In genomic region chr15:75775296-75776074, GRCh38 we compare ENCODE assay signal across 14 cellular contexts.
A peak's percentile ranks its signal among the peaks of the same experiment; 100 is the strongest.
DNase-seq lines count a peak whose midpoint lies in the region; ATAC-seq and TF ChIP-seq lines count a peak whose summit lies in the region.
"Had no signal": no experiment of that assay in that cellular context is flagged by ENCODE, and none has a peak within 500 bp of the region (broad histone marks: within the 10 kb centered on the region; RNA-seq: fewer than 3 reads in every experiment).

No MANE protein-coding gene starts in this region.

- CTCF ChIA-PET in Caco-2 (lab: Charles Lee) (no interaction called here), HCT116 (lab: Charles Lee) (no interaction called here)

- H4K20me1 ChIP-seq in HCT116 (ENCODE audit: insufficient read depth): no peaks in the 10 kb centered on the region

- H3K36me3 ChIP-seq in Caco-2 (ENCODE audit: control insufficient read depth, insufficient read depth, low read length): no peaks in the 10 kb centered on the region
- no peaks in the 10 kb centered on the region for H3K36me3 ChIP-seq in HCT116 (ENCODE audit: control insufficient read depth in 1 of 2, insufficient read depth in 2 of 2, low read length in 2 of 2)
- H3K36me3 ChIP-seq in mesendoderm (ENCODE audit: control insufficient read depth, insufficient read depth, low read length): no peaks in the 10 kb centered on the region
- H3K36me3 ChIP-seq: heart left ventricle, prostate gland had no signal

- TF ChIP-seq POLR2A in HCT116 (IDR thresholded peaks at IDR 0.05; ENCODE audit: borderline replicate concordance, extremely low read depth, insufficient read depth, insufficient read length): no peak

- H3K4me2 ChIP-seq in HCT116 (ENCODE audit: low read length) (peak overlapping the region; percentile 65), mesendoderm (ENCODE audit: low read length) (no peak overlapping the region)

- no peak overlapping the region for H3K23ac ChIP-seq in mesendoderm (ENCODE audit: low read length)

- H3K4me3 ChIP-seq in Caco-2 (ENCODE audit: low read depth, low read length) (no peak overlapping the region), HCT116 (replicated peaks in 1 of 2; ENCODE audit: low read depth in 1 of 2, low read length in 2 of 2) (no peak overlapping the region), mesendoderm (ENCODE audit: low read length) (no peak overlapping the region)
- H3K4me3 ChIP-seq: heart left ventricle, prostate gland had no signal

- peak overlapping the region; percentile 31 for H3K18ac ChIP-seq in mesendoderm (ENCODE audit: low read length)

- H3K27me3 ChIP-seq in Caco-2 (replicated peaks; ENCODE audit: control insufficient read depth, insufficient read depth, low read length) (no peaks in the 10 kb centered on the region), HCT116 (ENCODE audit: insufficient read depth, low read length) (no peaks in the 10 kb centered on the region), mesendoderm (ENCODE audit: insufficient read depth, low read length, poor library complexity) (no peaks in the 10 kb centered on the region)
- H3K27me3 ChIP-seq: heart left ventricle had no signal

- peak overlapping the region; percentile 97 for H3K27ac Mint-ChIP-seq in Caco-2 (ENCODE audit: unreplicated experiment)
- H3K27ac Mint-ChIP-seq in activated T-helper 1 cell treated with anti-CD3 and anti-CD28 coated beads, Interleukin-12 subunit alpha, Interleukin-12 subunit beta, Interleukin-2, Interleukin-4 antibody, amounts not matched to agents 30 ng/mL and 10 ng/mL and 1 ng/mL, durations not matched to agents 14 hours and 24 hours and 36 hours: no peak overlapping the region
- H3K27ac Mint-ChIP-seq: memory B cell had no signal

- no peak overlapping the region for H3K4me3 Mint-ChIP-seq in Caco-2 (ENCODE audit: unreplicated experiment)
- H3K4me3 Mint-ChIP-seq in activated T-helper 1 cell treated with anti-CD3 and anti-CD28 coated beads, Interleukin-12 subunit alpha, Interleukin-12 subunit beta, Interleukin-2, Interleukin-4 antibody, amounts not matched to agents 30 ng/mL and 10 ng/mL and 1 ng/mL, durations not matched to agents 14 hours and 24 hours and 36 hours: no peak overlapping the region
- H3K4me3 Mint-ChIP-seq: memory B cell had no signal

- H3K9ac ChIP-seq in HCT116 (ENCODE audit: low read length) (no peak overlapping the region), mesendoderm (ENCODE audit: low read length) (no peak overlapping the region)

- WGBS in mesendoderm (ENCODE audit: extremely low coverage, insufficient coverage, low lambda C conversion rate): no CpG with 5 or more reads among the region's 9 CpGs

- H2AFZ ChIP-seq in HCT116 (ENCODE audit: low read depth, low read length, poor library complexity, severe bottlenecking): peak overlapping the region; percentile 41

- H3K27me3 Mint-ChIP-seq in Caco-2 (ENCODE audit: insufficient read depth, unreplicated experiment): no peaks in the 10 kb centered on the region
- H3K27me3 Mint-ChIP-seq in activated T-helper 1 cell treated with anti-CD3 and anti-CD28 coated beads, Interleukin-12 subunit alpha, Interleukin-12 subunit beta, Interleukin-2, Interleukin-4 antibody, amounts not matched to agents 30 ng/mL and 10 ng/mL and 1 ng/mL, durations not matched to agents 14 hours and 24 hours and 36 hours (ENCODE audit: insufficient read depth): peaks cover 19% of the 10 kb centered on the region

- no peak for TF ChIP-seq CTCF in Caco-2 (IDR thresholded peaks at IDR 0.05; ENCODE audit: insufficient read depth in 1 of 2, low read depth in 1 of 2, low read length in 1 of 2, severe bottlenecking in 1 of 2, unreplicated experiment in 1 of 2)
- TF ChIP-seq CTCF in HCT116 (IDR thresholded peaks at IDR 0.05 in 2 of 3, conservative IDR thresholded peaks at IDR 0.05 in 1 of 3; ENCODE audit: borderline replicate concordance in 1 of 3, insufficient read depth in 1 of 3, low read depth in 2 of 3, low read length in 2 of 3): no peak

- H3K27ac ChIP-seq in HCT116 (ENCODE audit: low read depth, low read length) (no peak overlapping the region), mesendoderm (ENCODE audit: low read depth, low read length) (no peak overlapping the region)
- H3K27ac ChIP-seq: heart left ventricle, prostate gland had no signal

- DNase-seq in Caco-2 (peak; percentile 48 to 64), HCT116 (ENCODE audit: low read depth, low spot score) (peak; percentile 55), RPMI7951 (ENCODE audit: low read depth) (peak; percentile 31), mesendoderm (peak; percentile 91), Kasumi-1 (lab: John Stamatoyannopoulos, UW) (no peak)
- no peak for DNase-seq in activated T-helper 1 cell treated with anti-CD3 and anti-CD28 coated beads, Interleukin-12 subunit alpha, Interleukin-12 subunit beta, Interleukin-2, Interleukin-4 antibody, amounts not matched to agents 30 ng/mL and 10 ng/mL and 1 ng/mL, durations not matched to agents 14 hours and 24 hours and 36 hours (ENCODE audit: low spot score)
- no peak for DNase-seq in activated CD4-positive, alpha-beta T cell treated with anti-CD3 and anti-CD28 coated beads for 4 hours
- DNase-seq: heart left ventricle; MM.1S; stimulated activated CD4-positive, alpha-beta T cell treated with anti-CD3 and anti-CD28 coated beads, Interleukin-4, amount 100 ng/mL, for 4 hours; T1000 had no signal

- no peaks in the 10 kb centered on the region for H3K79me1 ChIP-seq in mesendoderm (ENCODE audit: low read length)

- H4K8ac ChIP-seq in mesendoderm (ENCODE audit: low read depth, low read length): no peak overlapping the region

- H2BK120ac ChIP-seq in mesendoderm (ENCODE audit: low read depth, low read length): no peak overlapping the region

- no peaks in the 10 kb centered on the region for H3K79me2 ChIP-seq in HCT116 (ENCODE audit: insufficient read depth, low read length)
- H3K79me2 ChIP-seq in mesendoderm (ENCODE audit: control insufficient read depth, insufficient read depth, low read length): no peaks in the 10 kb centered on the region

- no peak overlapping the region for H2BK15ac ChIP-seq in mesendoderm (replicated peaks; ENCODE audit: low read depth)

- RAD21 ChIA-PET in HCT116 (lab: Charles Lee; ENCODE audit: low non-redundant PET in 1 of 2, low total read pairs in 2 of 2, uncharacterized antibody in 2 of 2, unreplicated experiment in 2 of 2): no interaction called here

- POLR2A ChIA-PET in Caco-2 (lab: Charles Lee): interaction anchor here (0.5 kb wide), 1 partner anchor 29 kb away, joined by 3 read pairs; no protein-coding TSS in a partner anchor
- POLR2A ChIA-PET in HCT116 (lab: Charles Lee): interaction anchor here (0.6 to 1.0 kb wide), 2 partner anchors 37 to 1188 kb away, joined by 3 to 7 read pairs; no protein-coding TSS in a partner anchor

- H3K9me3 ChIP-seq in Caco-2 (no peaks in the 10 kb centered on the region), HCT116 (ENCODE audit: control insufficient read depth in 1 of 2, insufficient read depth in 1 of 2, low read depth in 1 of 2, low read length in 2 of 2) (no peaks in the 10 kb centered on the region)
- H3K9me3 ChIP-seq: heart left ventricle, prostate gland had no signal

- H3K56ac ChIP-seq in mesendoderm (ENCODE audit: low read length): peak overlapping the region; percentile 15

- no TSS peak for BruUV-seq in Caco-2 (replicated peaks; lab: Mats Ljungman, UMichigan)
- no TSS peak for BruUV-seq in HCT116 (replicated peaks; lab: Mats Ljungman, UMichigan)

- H4K5ac ChIP-seq in mesendoderm (ENCODE audit: low read length): no peak overlapping the region

- H3K4me1 Mint-ChIP-seq in Caco-2 (ENCODE audit: low read depth, unreplicated experiment): peaks cover 35% of the 10 kb centered on the region
- peaks cover 21% of the 10 kb centered on the region for H3K4me1 Mint-ChIP-seq in activated T-helper 1 cell treated with anti-CD3 and anti-CD28 coated beads, Interleukin-12 subunit alpha, Interleukin-12 subunit beta, Interleukin-2, Interleukin-4 antibody, amounts not matched to agents 30 ng/mL and 10 ng/mL and 1 ng/mL, durations not matched to agents 14 hours and 24 hours and 36 hours (ENCODE audit: low read depth)
- H3K4me1 Mint-ChIP-seq: memory B cell had no signal

- H3K9me3 Mint-ChIP-seq in Caco-2 (ENCODE audit: unreplicated experiment): no peaks in the 10 kb centered on the region
- no peaks in the 10 kb centered on the region for H3K9me3 Mint-ChIP-seq in activated T-helper 1 cell treated with anti-CD3 and anti-CD28 coated beads, Interleukin-12 subunit alpha, Interleukin-12 subunit beta, Interleukin-2, Interleukin-4 antibody, amounts not matched to agents 30 ng/mL and 10 ng/mL and 1 ng/mL, durations not matched to agents 14 hours and 24 hours and 36 hours
- H3K9me3 Mint-ChIP-seq: memory B cell had no signal

- no peaks in the 10 kb centered on the region for H3K9me2 ChIP-seq in HCT116 (ENCODE audit: insufficient read depth)

- no peak overlapping the region for H2AK5ac ChIP-seq in mesendoderm (ENCODE audit: low read length)

- H2BK5ac ChIP-seq in mesendoderm (ENCODE audit: low read length): no peak overlapping the region

- intact Hi-C loops in Caco-2 (cut with micrococcal nuclease; ENCODE audit: unreplicated experiment) (no loop called here), HCT116 (cut with micrococcal nuclease) (no loop called here)
- intact Hi-C loops in activated T-helper 1 cell treated with anti-CD3 and anti-CD28 coated beads, Interleukin-12 subunit alpha, Interleukin-12 subunit beta, Interleukin-2, Interleukin-4 antibody, amounts not matched to agents 30 ng/mL and 10 ng/mL and 1 ng/mL, durations not matched to agents 14 hours and 24 hours and 36 hours (cut with micrococcal nuclease): no loop called here

- H3K36me3 Mint-ChIP-seq in Caco-2 (ENCODE audit: insufficient read depth, unreplicated experiment): peaks cover 7% of the 10 kb centered on the region
- H3K36me3 Mint-ChIP-seq in activated T-helper 1 cell treated with anti-CD3 and anti-CD28 coated beads, Interleukin-12 subunit alpha, Interleukin-12 subunit beta, Interleukin-2, Interleukin-4 antibody, amounts not matched to agents 30 ng/mL and 10 ng/mL and 1 ng/mL, durations not matched to agents 14 hours and 24 hours and 36 hours (ENCODE audit: low read depth): no peaks in the 10 kb centered on the region
- H3K36me3 Mint-ChIP-seq: memory B cell had no signal

- no peak overlapping the region for H3K4ac ChIP-seq in mesendoderm (ENCODE audit: low read depth, low read length)

- no peak for TF ChIP-seq RAD21 in HCT116 (IDR thresholded peaks at IDR 0.05; ENCODE audit: low read depth)

- H3K4me1 ChIP-seq in Caco-2: peaks cover 31% of the 10 kb centered on the region
- H3K4me1 ChIP-seq in HCT116 (ENCODE audit: control insufficient read depth in 1 of 2, insufficient read depth in 2 of 2, low read length in 2 of 2): peaks cover 9 to 19% of the 10 kb centered on the region in 2 experiments
- peaks cover 6% of the 10 kb centered on the region for H3K4me1 ChIP-seq in mesendoderm (ENCODE audit: control insufficient read depth, low read depth, low read length)
- H3K4me1 ChIP-seq: prostate gland had no signal

- ATAC-seq in HCT116 (peak; percentile 89), GM21786 (IDR thresholded peaks at IDR 0.05; ENCODE audit: unreplicated experiment) (no peak)
- ATAC-seq: heart left ventricle had no signal

TF ChIP-seq in HCT116, 20 proteins besides CTCF, POLR2A, EP300 and RAD21 (continues in another document):
- no peak for TF ChIP-seq ATF3 (IDR thresholded peaks at IDR 0.05)

Comparison
In these comparisons a context has a peak if more than half of its experiments do, and no peak if none do; other contexts are left out.
1. DNase-seq: peak in Caco-2 (2 of 2), HCT116 (single experiment), RPMI7951 (single experiment) and mesendoderm (single experiment); none in Kasumi-1 (0 of 2), activated T-helper 1 cell treated with anti-CD3 and anti-CD28 coated beads, Interleukin-12 subunit alpha, Interleukin-12 subunit beta, Interleukin-2, Interleukin-4 antibody, amounts not matched to agents 30 ng/mL and 10 ng/mL and 1 ng/mL, durations not matched to agents 14 hours and 24 hours and 36 hours (single experiment) and activated CD4-positive, alpha-beta T cell treated with anti-CD3 and anti-CD28 coated beads for 4 hours (0 of 2).